17 cellular contexts compared by ENCODE assay signal in the genomic region with DNA sequence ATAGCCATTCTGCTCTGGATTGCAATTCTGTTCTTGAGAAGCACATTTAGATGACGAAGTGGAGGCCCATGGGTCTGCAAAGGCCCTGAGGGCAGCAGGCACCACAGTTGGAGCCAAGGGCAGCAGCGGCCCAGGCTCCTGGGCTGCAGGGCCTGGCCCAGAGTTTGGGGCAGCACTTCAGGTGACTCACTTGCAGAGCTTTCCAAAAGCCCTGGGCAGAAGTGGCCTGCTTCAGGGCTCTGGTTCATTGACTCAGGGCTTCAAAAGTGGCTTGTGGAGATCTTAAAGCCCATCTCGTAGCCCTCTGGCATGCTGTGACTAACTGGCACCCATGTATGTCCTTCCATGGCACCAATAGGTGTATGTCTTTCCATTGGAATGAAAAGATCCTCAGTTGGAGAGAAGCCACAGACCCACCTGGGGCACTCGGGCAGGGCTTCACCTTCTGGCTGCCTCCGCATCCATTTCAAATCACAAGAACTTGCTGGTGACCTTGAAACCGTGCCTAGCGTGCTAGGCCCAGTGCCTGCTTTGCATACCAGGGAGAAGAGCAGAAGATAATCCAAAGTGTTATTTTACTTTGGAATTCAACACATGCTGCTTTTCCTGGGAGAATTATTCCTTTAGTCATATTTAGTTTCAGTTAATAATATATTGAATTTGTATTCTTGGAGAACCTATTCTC.
DNase-seq lines count a peak whose midpoint lies in the region; ATAC-seq and TF ChIP-seq lines count a peak whose summit lies in the region.
"Had no signal": no experiment of that assay in that cellular context is flagged by ENCODE, and none has a peak within 500 bp of the region (broad histone marks: within the 10 kb centered on the region; RNA-seq: fewer than 3 reads in every experiment).

No MANE protein-coding gene starts in this region.

- no peak for ATAC-seq in CD8-positive, alpha-beta T cell
- ATAC-seq in HG02678 (IDR thresholded peaks at IDR 0.05; ENCODE audit: unreplicated experiment): no peak
- ATAC-seq: GM12878 had no signal

- no peak overlapping the region for H3K4me2 ChIP-seq in osteoblast (ENCODE audit: insufficient read depth, low read length)

- peak; percentile 10 for DNase-seq in CD14-positive monocyte (ENCODE audit: low spot score)
- DNase-seq in MG63: peak; percentile 35
- DNase-seq in osteoblast (ENCODE audit: insufficient read length, low spot score, missing footprints): peak; percentile 37
- DNase-seq in spleen: peak; percentile 41
- no peak for DNase-seq in activated CD4-positive, alpha-beta T cell treated with anti-CD3 and anti-CD28 coated beads for 1 hour
- DNase-seq in CD8-positive, alpha-beta T cell: no peak
- DNase-seq in DMS53 treated with DMSO at 0.1 percent for 48 hours (lab: John Stamatoyannopoulos, UW; ENCODE audit: unreplicated experiment): no peak
- DNase-seq: ACHN; BE2C; C1 segment of cervical spinal cord; CD4-positive, alpha-beta T cell; DMS153; DND-41; EL; H9 had no signal

- H3K27ac ChIP-seq in osteoblast (ENCODE audit: low read depth, low read length): no peak overlapping the region
- no peak overlapping the region for H3K27ac ChIP-seq in spleen
- no peak overlapping the region for H3K27ac ChIP-seq in CD8-positive, alpha-beta T cell (ENCODE audit: low read depth, low read length)

- no peak for TF ChIP-seq POLR2A in spleen (IDR thresholded peaks at IDR 0.05)

- H3K4me1 ChIP-seq in osteoblast (ENCODE audit: insufficient read depth, low read length): no peaks in the 10 kb centered on the region
- no peaks in the 10 kb centered on the region for H3K4me1 ChIP-seq in spleen
- H3K4me1 ChIP-seq in CD8-positive, alpha-beta T cell (ENCODE audit: insufficient read depth, low read length): no peaks in the 10 kb centered on the region
- H3K4me1 ChIP-seq: BE2C had no signal

- peaks cover 3 to 12% (median 11%) of the 10 kb centered on the region in 3 donors for H3K27me3 Mint-ChIP-seq in CD14-positive monocyte (ENCODE audit: low read depth in 3 of 3)
- H3K27me3 Mint-ChIP-seq in CD8-positive, alpha-beta T cell (ENCODE audit: low read depth): no peaks in the 10 kb centered on the region
- H3K27me3 Mint-ChIP-seq: CD4-positive, alpha-beta T cell had no signal

- TF ChIP-seq CTCF in CD14-positive monocyte (IDR thresholded peaks at IDR 0.05) (no peak), osteoblast (IDR thresholded peaks at IDR 0.05; ENCODE audit: extremely low read depth, low read depth, low read length) (no peak), spleen (IDR thresholded peaks at IDR 0.05 in 8 of 11, conservative IDR thresholded peaks at IDR 0.05 in 3 of 11) (no peak)
- TF ChIP-seq CTCF in CD8-positive, alpha-beta T cell (IDR thresholded peaks at IDR 0.05): no peak

- no peaks in the 10 kb centered on the region for H3K4me1 Mint-ChIP-seq in CD14-positive monocyte
- no peaks in the 10 kb centered on the region for H3K4me1 Mint-ChIP-seq in CD8-positive, alpha-beta T cell (ENCODE audit: low read depth)

- no peaks in the 10 kb centered on the region for H3K9me3 Mint-ChIP-seq in CD14-positive monocyte
- H3K9me3 Mint-ChIP-seq in CD8-positive, alpha-beta T cell: no peaks in the 10 kb centered on the region
- H3K9me3 Mint-ChIP-seq: CD4-positive, alpha-beta T cell; H9 had no signal

- H3K36me3 ChIP-seq in MG63: no peaks in the 10 kb centered on the region
- no peaks in the 10 kb centered on the region for H3K36me3 ChIP-seq in osteoblast (ENCODE audit: insufficient read depth, low read length)
- H3K36me3 ChIP-seq in spleen: no peaks in the 10 kb centered on the region
- no peaks in the 10 kb centered on the region for H3K36me3 ChIP-seq in CD8-positive, alpha-beta T cell (ENCODE audit: insufficient read depth, low read length)
- H3K36me3 ChIP-seq: BE2C had no signal

- H3K4me3 ChIP-seq in MG63: no peak overlapping the region
- no peak overlapping the region for H3K4me3 ChIP-seq in osteoblast (ENCODE audit: insufficient read depth, low read length)
- no peak overlapping the region for H3K4me3 ChIP-seq in spleen
- H3K4me3 ChIP-seq in CD8-positive, alpha-beta T cell (ENCODE audit: low read depth, low read length): no peak overlapping the region
- H3K4me3 ChIP-seq: GM12878 had no signal

- H2AFZ ChIP-seq in osteoblast (ENCODE audit: low read length): no peak overlapping the region

- H3K36me3 Mint-ChIP-seq in CD14-positive monocyte: no peaks in the 10 kb centered on the region
- no peaks in the 10 kb centered on the region for H3K36me3 Mint-ChIP-seq in CD8-positive, alpha-beta T cell

- intact Hi-C loops in CD14-positive monocyte (cut with micrococcal nuclease): no loop called here
- intact Hi-C loops in spleen (cut with DNase I; ENCODE audit: low total_unique reads): no loop called here
- intact Hi-C loops in CD8-positive, alpha-beta T cell (cut with DNase I, micrococcal nuclease): no loop called here

- H3K79me2 ChIP-seq in osteoblast (ENCODE audit: insufficient read depth, low read length): no peaks in the 10 kb centered on the region

- H3K9me3 ChIP-seq in MG63 (no peaks in the 10 kb centered on the region), osteoblast (ENCODE audit: low read depth, low read length) (no peaks in the 10 kb centered on the region), spleen (no peaks in the 10 kb centered on the region)
- no peaks in the 10 kb centered on the region for H3K9me3 ChIP-seq in CD8-positive, alpha-beta T cell (ENCODE audit: low read length)
- H3K9me3 ChIP-seq: BE2C had no signal

- no peak overlapping the region for H3K27ac Mint-ChIP-seq in CD14-positive monocyte
- no peak overlapping the region for H3K27ac Mint-ChIP-seq in CD8-positive, alpha-beta T cell
- H3K27ac Mint-ChIP-seq: CD4-positive, alpha-beta T cell; H9 had no signal

- H3K27me3 ChIP-seq in MG63 (no peaks in the 10 kb centered on the region), osteoblast (ENCODE audit: insufficient read depth, low read length) (peaks cover 15% of the 10 kb centered on the region), spleen (replicated peaks in 1 of 7) (peaks cover 0 to 6% (median 0%) of the 10 kb centered on the region in 7 donors)
- no peaks in the 10 kb centered on the region for H3K27me3 ChIP-seq in CD8-positive, alpha-beta T cell (ENCODE audit: insufficient read depth, low read length)

- no peak overlapping the region for H3K4me3 Mint-ChIP-seq in CD14-positive monocyte
- no peak overlapping the region for H3K4me3 Mint-ChIP-seq in CD8-positive, alpha-beta T cell
- H3K4me3 Mint-ChIP-seq: CD4-positive, alpha-beta T cell; H9 had no signal

- CTCF ChIA-PET in CD8-positive, alpha-beta T cell (lab: Charles Lee): no interaction called here

- WGBS in spleen, 5 donors: 74 to 95% (median 86%) methylated on average over 7 of the region's 7 CpGs

- POLR2A ChIA-PET in CD8-positive, alpha-beta T cell (lab: Charles Lee): no interaction called here

- no peaks in the 10 kb centered on the region for H4K20me1 ChIP-seq in osteoblast (ENCODE audit: insufficient read depth, low read length)

Comparison
In these comparisons a context has a peak if more than half of its experiments do, and no peak if none do; other contexts are left out.
1. DNase-seq: peak in CD14-positive monocyte (single experiment), MG63 (single experiment), osteoblast (single experiment) and spleen (single experiment); none in activated CD4-positive, alpha-beta T cell treated with anti-CD3 and anti-CD28 coated beads for 1 hour (single experiment), CD8-positive, alpha-beta T cell (0 of 7) and DMS53 treated with DMSO at 0.1 percent for 48 hours (single experiment).